ENCODE assay signal across 3 cellular contexts in the genomic region with DNA sequence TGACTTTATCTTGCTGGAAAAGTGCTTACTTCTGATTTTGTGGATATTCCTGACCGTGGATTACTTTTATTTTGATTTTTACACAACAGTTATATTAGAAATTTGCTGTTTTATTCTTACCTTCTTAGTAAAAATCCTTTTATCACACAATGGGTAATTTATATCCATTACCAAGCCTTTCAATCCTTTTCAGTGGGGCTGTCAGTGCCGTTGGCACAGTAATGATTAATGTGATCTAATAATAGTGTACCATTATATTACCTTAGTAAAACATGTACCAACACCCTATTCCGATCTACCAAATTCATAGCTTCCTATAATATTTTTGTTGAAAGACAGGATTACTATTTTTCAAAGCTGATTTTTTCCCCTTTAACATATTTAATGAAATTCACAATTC.
"Had no signal": no experiment of that assay in that cellular context is flagged by ENCODE, and none has a peak within 500 bp of the region (broad histone marks: within the 10 kb centered on the region; RNA-seq: fewer than 3 reads in every experiment).

No MANE protein-coding gene starts in this region.

- DNase-seq: GDM1, GF-D8 had no signal

- H3K4me3 ChIP-seq: GM12878 had no signal
